26 cellular contexts compared by ENCODE assay signal in the genomic region with DNA sequence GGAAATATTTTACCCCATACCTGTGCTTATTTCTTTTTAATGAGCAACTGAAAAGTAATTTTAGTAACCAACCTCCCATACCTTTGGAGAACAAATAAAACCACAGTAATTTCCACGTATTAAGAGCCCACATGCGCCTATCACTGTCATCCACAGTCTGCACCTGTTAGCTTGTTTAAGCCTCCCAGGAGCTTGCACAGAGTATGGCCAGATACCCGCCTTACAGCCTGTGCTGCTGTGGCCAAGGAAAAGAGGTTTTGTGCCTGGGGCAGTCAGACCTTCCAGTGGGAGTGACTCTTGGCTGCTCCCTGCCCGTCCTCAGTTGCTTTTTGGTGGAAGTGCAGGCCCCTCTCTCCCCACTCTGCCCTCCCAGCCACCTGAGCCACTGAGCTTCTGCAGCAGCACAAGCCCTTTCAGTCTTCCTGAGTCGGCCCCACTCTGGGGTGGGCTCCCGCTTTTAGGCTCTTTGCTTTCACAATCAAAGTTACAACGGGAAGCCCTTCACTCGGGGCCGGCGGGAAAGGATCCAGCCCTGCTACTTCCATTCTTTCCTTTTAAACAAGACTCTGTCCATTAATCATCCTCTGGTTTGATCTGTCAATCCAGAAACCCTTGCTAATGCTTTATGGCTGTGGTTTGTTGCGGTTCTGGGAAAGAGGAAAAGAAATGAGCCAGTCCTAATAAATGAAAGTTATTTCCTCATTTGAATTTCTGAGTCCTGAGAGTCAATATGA.
DNase-seq lines count a peak whose midpoint lies in the region; ATAC-seq, FAIRE-seq and TF ChIP-seq lines count a peak whose summit lies in the region.
"Had no signal": no experiment of that assay in that cellular context is flagged by ENCODE, and none has a peak within 500 bp of the region (broad histone marks: within the 10 kb centered on the region; RNA-seq: fewer than 3 reads in every experiment).

No MANE protein-coding gene starts in this region.

- TF ChIP-seq CTCF in astrocyte (IDR thresholded peaks at IDR 0.05; ENCODE audit: insufficient read depth, low read depth, low read length) (no peak), spleen (IDR thresholded peaks at IDR 0.05 in 8 of 11, conservative IDR thresholded peaks at IDR 0.05 in 3 of 11) (no peak)

- FAIRE-seq in astrocyte (lab: Jason Lieb, UNC): no peak
- FAIRE-seq: HTR-8/SVneo had no signal

- H3K9ac ChIP-seq in astrocyte (ENCODE audit: low read length): no peak overlapping the region

- H3K27ac Mint-ChIP-seq in astrocyte (ENCODE audit: unreplicated experiment) (no peak overlapping the region), memory B cell (peak overlapping the region; percentile 63)
- H3K27ac Mint-ChIP-seq: activated CD8-positive, alpha-beta T cell treated with anti-CD3 and anti-CD28 coated beads for 36 hours; activated naive CD8-positive, alpha-beta T cell treated with anti-CD3 and anti-CD28 coated beads for 36 hours; B cell; CD8-positive, alpha-beta T cell; stimulated activated effector memory CD8-positive, alpha-beta T cell treated with anti-CD3 and anti-CD28 coated beads, Interleukin-12 subunit alpha, Interleukin-12 subunit beta, amount 100 ng/mL, for 72 hours had no signal

- H3K4me3 Mint-ChIP-seq in astrocyte (ENCODE audit: unreplicated experiment) (no peak overlapping the region), memory B cell (no peak overlapping the region)
- H3K4me3 Mint-ChIP-seq: activated CD8-positive, alpha-beta T cell treated with anti-CD3 and anti-CD28 coated beads for 36 hours; activated naive CD8-positive, alpha-beta T cell treated with anti-CD3 and anti-CD28 coated beads for 36 hours; B cell; CD8-positive, alpha-beta T cell; natural killer cell; stimulated activated effector memory CD8-positive, alpha-beta T cell treated with anti-CD3 and anti-CD28 coated beads, Interleukin-12 subunit alpha, Interleukin-12 subunit beta, amount 100 ng/mL, for 72 hours had no signal

- H3K9me3 ChIP-seq in astrocyte (ENCODE audit: insufficient read depth, low read depth, low read length) (no peaks in the 10 kb centered on the region), spleen (peaks cover 3 to 28% (median 23%) of the 10 kb centered on the region in 8 donors)

- no peak overlapping the region for H3K27ac ChIP-seq in astrocyte (ENCODE audit: low read depth, low read length)
- no peak overlapping the region for H3K27ac ChIP-seq in spleen
- H3K27ac ChIP-seq: ascending aorta, dorsolateral prefrontal cortex, left ventricle myocardium inferior, RWPE1, upper lobe of left lung had no signal

- WGBS in spleen, 5 donors: 46 to 54% (median 47%) methylated on average over 11 of the region's 11 CpGs

- H3K36me3 ChIP-seq in astrocyte (ENCODE audit: insufficient read depth, low read length) (no peaks in the 10 kb centered on the region), spleen (peaks cover 0 to 49% (median 5%) of the 10 kb centered on the region in 6 donors)
- H3K36me3 ChIP-seq: ascending aorta, upper lobe of left lung had no signal

- TF ChIP-seq POLR2A in spleen (IDR thresholded peaks at IDR 0.05): no peak

- H3K4me3 ChIP-seq in astrocyte (ENCODE audit: insufficient read depth, low read depth, low read length) (no peak overlapping the region), spleen (no peak overlapping the region)
- H3K4me3 ChIP-seq: ascending aorta, dorsolateral prefrontal cortex, left ventricle myocardium inferior, upper lobe of left lung had no signal

- peak overlapping the region; percentile 50 for H3K4me2 ChIP-seq in astrocyte (ENCODE audit: low read length)

- H3K36me3 Mint-ChIP-seq in astrocyte (ENCODE audit: low read depth, unreplicated experiment) (peaks cover 12% of the 10 kb centered on the region), memory B cell (peaks cover 35% of the 10 kb centered on the region)
- H3K36me3 Mint-ChIP-seq: stimulated activated effector memory CD8-positive, alpha-beta T cell treated with anti-CD3 and anti-CD28 coated beads, Interleukin-12 subunit alpha, Interleukin-12 subunit beta, amount 100 ng/mL, for 72 hours had no signal

- intact Hi-C loops in spleen (cut with DNase I; ENCODE audit: low total_unique reads): no loop called here

- H3K27me3 Mint-ChIP-seq in astrocyte (ENCODE audit: low read depth, unreplicated experiment) (no peaks in the 10 kb centered on the region), memory B cell (no peaks in the 10 kb centered on the region)
- H3K27me3 Mint-ChIP-seq: activated CD8-positive, alpha-beta T cell treated with anti-CD3 and anti-CD28 coated beads for 36 hours; activated naive CD8-positive, alpha-beta T cell treated with anti-CD3 and anti-CD28 coated beads for 36 hours; B cell had no signal

- DNase-seq in activated effector memory CD4-positive, alpha-beta T cell treated with anti-CD3 and anti-CD28 coated beads, Interleukin-2, amount 50 U/mL, for 16 hours: peak; percentile 39
- DNase-seq in activated effector memory CD4-positive, alpha-beta T cell treated with Interleukin-2 at 50 U/mL for 16 hours: no peak
- peak; percentile 44 for DNase-seq in astrocyte (ENCODE audit: low read depth)
- DNase-seq in memory B cell (ENCODE audit: low spot score in 2 of 2): no peak
- peak; percentile 47 for DNase-seq in spleen
- DNase-seq in NCI-H2081 (lab: John Stamatoyannopoulos, UW): no peak
- DNase-seq in SK-N-DZ (ENCODE audit: low spot score): no peak
- no peak for DNase-seq in activated T-cell treated with anti-CD3 and anti-CD28 coated beads, Interleukin-2, amount 50 U/mL, for 1 hour
- DNase-seq: activated CD8-positive, alpha-beta T cell treated with anti-CD3 and anti-CD28 coated beads for 36 hours; activated naive CD8-positive, alpha-beta T cell treated with anti-CD3 and anti-CD28 coated beads for 36 hours; CD8-positive, alpha-beta T cell; dorsolateral prefrontal cortex; hippocampal formation; KG1; left ventricle myocardium inferior; MM.1S; natural killer cell; NCI-H1436; stimulated activated CD4-positive, alpha-beta T cell treated with anti-CD3 and anti-CD28 coated beads, Interleukin-4, amount 100 ng/mL, for 24 hours; substantia nigra had no signal

- H3K4me1 ChIP-seq in astrocyte (ENCODE audit: insufficient read depth, low read length) (no peaks in the 10 kb centered on the region), spleen (peaks cover 0 to 7% (median 5%) of the 10 kb centered on the region in 6 donors)
- H3K4me1 ChIP-seq: ascending aorta, upper lobe of left lung had no signal

- peaks cover 4% of the 10 kb centered on the region for H3K9me3 Mint-ChIP-seq in astrocyte (ENCODE audit: unreplicated experiment)
- H3K9me3 Mint-ChIP-seq in memory B cell: peaks cover 5% of the 10 kb centered on the region

- H2AFZ ChIP-seq in astrocyte (ENCODE audit: low read depth, low read length): no peak overlapping the region

- ATAC-seq in memory B cell (ENCODE audit: low read depth): no peak
- ATAC-seq: activated CD8-positive, alpha-beta T cell treated with anti-CD3 and anti-CD28 coated beads for 36 hours; CD8-positive, alpha-beta T cell; natural killer cell; stimulated activated effector memory CD8-positive, alpha-beta T cell treated with anti-CD3 and anti-CD28 coated beads, Interleukin-12 subunit alpha, Interleukin-12 subunit beta, amount 100 ng/mL, for 72 hours had no signal

- H4K20me1 ChIP-seq in astrocyte (ENCODE audit: insufficient read depth, low read length): peaks cover 23% of the 10 kb centered on the region

- H3K79me2 ChIP-seq in astrocyte (ENCODE audit: insufficient read depth, low read length): no peaks in the 10 kb centered on the region

- peaks cover 5% of the 10 kb centered on the region for H3K4me1 Mint-ChIP-seq in astrocyte (ENCODE audit: low read depth, unreplicated experiment)
- H3K4me1 Mint-ChIP-seq in memory B cell: peaks cover 11% of the 10 kb centered on the region

- H3K27me3 ChIP-seq in astrocyte (ENCODE audit: insufficient read depth, low read length) (no peaks in the 10 kb centered on the region), spleen (replicated peaks in 1 of 7) (no peaks in the 10 kb centered on the region)
- H3K27me3 ChIP-seq: ascending aorta, dorsolateral prefrontal cortex, upper lobe of left lung had no signal

Comparison
In these comparisons a context has a peak if more than half of its experiments do, and no peak if none do; other contexts are left out.
1. DNase-seq: peak in activated effector memory CD4-positive, alpha-beta T cell treated with anti-CD3 and anti-CD28 coated beads, Interleukin-2, amount 50 U/mL, for 16 hours (single experiment), astrocyte (single experiment) and spleen (single experiment); none in activated effector memory CD4-positive, alpha-beta T cell treated with Interleukin-2 at 50 U/mL for 16 hours (single experiment), memory B cell (0 of 2), NCI-H2081 (0 of 2), SK-N-DZ (single experiment) and activated T-cell treated with anti-CD3 and anti-CD28 coated beads, Interleukin-2, amount 50 U/mL, for 1 hour (single experiment).